Comparison of ENCODE assay signal across 22 cellular contexts in genomic region chr9:128532581-128532980, GRCh38. TPM values are rescaled to one million over a fixed set of nuclear protein-coding genes. Genes with fewer than 3 reads are reported as not detected.
DNase-seq lines count a peak whose midpoint lies in the region; ATAC-seq, FAIRE-seq and TF ChIP-seq lines count a peak whose summit lies in the region.
"Had no signal": no experiment of that assay in that cellular context is flagged by ENCODE, and none has a peak within 500 bp of the region (broad histone marks: within the 10 kb centered on the region; RNA-seq: fewer than 3 reads in every experiment).

No MANE protein-coding gene starts in this region.

- peaks cover 11% of the 10 kb centered on the region for H3K4me1 Mint-ChIP-seq in astrocyte (ENCODE audit: low read depth, unreplicated experiment)
- H3K4me1 Mint-ChIP-seq: CD8-positive, alpha-beta memory T cell had no signal

- no peaks in the 10 kb centered on the region for H3K9me2 ChIP-seq in PC-3 (replicated peaks; ENCODE audit: low read length)

- H3K4me1 ChIP-seq in cardiac muscle cell (ENCODE audit: low read depth) (peaks cover 5% of the 10 kb centered on the region), PC-3 (ENCODE audit: insufficient read depth, low read length) (peaks cover 12% of the 10 kb centered on the region), astrocyte (ENCODE audit: insufficient read depth, low read length) (peaks cover 12% of the 10 kb centered on the region), uterus (no peaks in the 10 kb centered on the region)
- H3K4me1 ChIP-seq: Peyer's patch had no signal

- DNase-seq in cardiac muscle cell (ENCODE audit: low read depth in 1 of 2, low spot score in 1 of 2), result peak in 1 of 2 donors; percentile 27
- DNase-seq in cardiac septum (ENCODE audit: low spot score), result no peak
- DNase-seq in PC-3, result no peak
- DNase-seq in astrocyte (ENCODE audit: low read depth), result no peak
- no peak for DNase-seq in H54 (ENCODE audit: insufficient read length, low spot score)
- no peak for DNase-seq in uterus
- no peak for DNase-seq in OCI-M1 (lab: John Stamatoyannopoulos, UW)
- DNase-seq: Calu3; CD8-positive, alpha-beta memory T cell; DMS153; GOT3; NCI-H1105; NCI-H146; NCI-H2029; NCI-H226; NCI-H510A treated with DMSO at 0.1 percent for 48 hours; NCI-H774; NK-92 treated with Interleukin-12 subunit alpha and Interleukin-12 subunit beta, amount 100 ng/mL, for 24 hours; Peyer's patch had no signal

- BruUV-seq in PC-3 (replicated peaks; lab: Mats Ljungman, UMichigan), result no TSS peak

- H3K4me2 ChIP-seq in PC-3 (ENCODE audit: low read length), result no peak overlapping the region
- no peak overlapping the region for H3K4me2 ChIP-seq in astrocyte (ENCODE audit: low read length)
- H3K4me2 ChIP-seq: KMS-11 had no signal

- CTCF ChIA-PET in PC-3 (lab: Charles Lee), result no interaction called here

- peaks cover 22% of the 10 kb centered on the region for H3K36me3 Mint-ChIP-seq in astrocyte (ENCODE audit: low read depth, unreplicated experiment)

- H3K27ac ChIP-seq in cardiac muscle cell (peak overlapping the region; percentile 87), PC-3 (ENCODE audit: low read length) (no peak overlapping the region), astrocyte (ENCODE audit: low read depth, low read length) (no peak overlapping the region), uterus (no peak overlapping the region)
- H3K27ac ChIP-seq: C4-2B, KMS-11, Peyer's patch had no signal

- H3K4me3 ChIP-seq in cardiac muscle cell (no peak overlapping the region), PC-3 (ENCODE audit: low read length) (no peak overlapping the region), astrocyte (ENCODE audit: insufficient read depth, low read depth, low read length) (no peak overlapping the region), uterus (no peak overlapping the region)
- H3K4me3 ChIP-seq: Peyer's patch had no signal

- intact Hi-C loops in cardiac septum (cut with DNase I) (no loop called here), PC-3 (cut with micrococcal nuclease) (no loop called here), uterus (cut with DNase I; ENCODE audit: low total_unique reads) (no loop called here)

- H3F3A ChIP-seq in PC-3 (ENCODE audit: low read length, unreplicated experiment), result no peaks in the 10 kb centered on the region

- H2AFZ ChIP-seq in PC-3 (ENCODE audit: low read length) (no peak overlapping the region), astrocyte (ENCODE audit: low read depth, low read length) (no peak overlapping the region)

- no peaks in the 10 kb centered on the region for H3K79me2 ChIP-seq in PC-3 (ENCODE audit: low read length)
- H3K79me2 ChIP-seq in astrocyte (ENCODE audit: insufficient read depth, low read length), result no peaks in the 10 kb centered on the region

- POLR2A ChIA-PET in PC-3 (lab: Charles Lee; ENCODE audit: unreplicated experiment), result interaction anchor here (0.6 kb wide), 2 partner anchors 19 to 103 kb away, joined by 3 to 6 read pairs; no protein-coding TSS in a partner anchor

- H4K20me1 ChIP-seq in PC-3 (ENCODE audit: low read length), result no peaks in the 10 kb centered on the region
- no peaks in the 10 kb centered on the region for H4K20me1 ChIP-seq in astrocyte (ENCODE audit: insufficient read depth, low read length)

- TF ChIP-seq POLR2A in H54 (IDR thresholded peaks at IDR 0.05; ENCODE audit: low read depth, low read length) (no peak), uterus (IDR thresholded peaks at IDR 0.05) (no peak)

- ATAC-seq in PC-3, result peak; percentile 16; the same call in 1 of the 2 replicates

- TF ChIP-seq CTCF in cardiac muscle cell (IDR thresholded peaks at IDR 0.05; ENCODE audit: low read depth, low read length) (no peak), PC-3 (conservative IDR thresholded peaks at IDR 0.05; ENCODE audit: low read depth, low read length) (no peak), astrocyte (IDR thresholded peaks at IDR 0.05; ENCODE audit: insufficient read depth, low read depth, low read length) (no peak), uterus (IDR thresholded peaks at IDR 0.05) (no peak)

- H3K27me3 ChIP-seq in cardiac muscle cell (no peaks in the 10 kb centered on the region), PC-3 (ENCODE audit: low read length) (no peaks in the 10 kb centered on the region), astrocyte (ENCODE audit: insufficient read depth, low read length) (no peaks in the 10 kb centered on the region), uterus (no peaks in the 10 kb centered on the region)
- H3K27me3 ChIP-seq: Peyer's patch had no signal

- H3K27ac Mint-ChIP-seq in astrocyte (ENCODE audit: unreplicated experiment), result peak overlapping the region; percentile 5

- H3K9ac ChIP-seq in PC-3 (ENCODE audit: low read length), result no peak overlapping the region
- no peak overlapping the region for H3K9ac ChIP-seq in astrocyte (ENCODE audit: low read length)
- H3K9ac ChIP-seq: KMS-11 had no signal

- no peaks in the 10 kb centered on the region for H3K9me3 Mint-ChIP-seq in astrocyte (ENCODE audit: unreplicated experiment)
- H3K9me3 Mint-ChIP-seq: CD8-positive, alpha-beta memory T cell had no signal

- H3K36me3 ChIP-seq in cardiac muscle cell (peaks cover 12% of the 10 kb centered on the region), PC-3 (ENCODE audit: low read depth, low read length) (no peaks in the 10 kb centered on the region), astrocyte (ENCODE audit: insufficient read depth, low read length) (peaks cover 16% of the 10 kb centered on the region), uterus (no peaks in the 10 kb centered on the region)

- H3K4me3 Mint-ChIP-seq in astrocyte (ENCODE audit: unreplicated experiment), result no peak overlapping the region
- H3K4me3 Mint-ChIP-seq: CD8-positive, alpha-beta memory T cell had no signal

- FAIRE-seq in astrocyte (lab: Jason Lieb, UNC), result no peak
- no peak for FAIRE-seq in H54 (lab: Jason Lieb, UNC)
- FAIRE-seq: HTR-8/SVneo had no signal

- no peaks in the 10 kb centered on the region for H3K9me3 ChIP-seq in cardiac muscle cell (ENCODE audit: low read depth)
- H3K9me3 ChIP-seq in PC-3 (ENCODE audit: low read length), result no peaks in the 10 kb centered on the region
- no peaks in the 10 kb centered on the region for H3K9me3 ChIP-seq in astrocyte (ENCODE audit: insufficient read depth, low read depth, low read length)
- H3K9me3 ChIP-seq in uterus, result no peaks in the 10 kb centered on the region
- H3K9me3 ChIP-seq: Peyer's patch had no signal

- H3K27me3 Mint-ChIP-seq in astrocyte (ENCODE audit: low read depth, unreplicated experiment), result no peaks in the 10 kb centered on the region
- H3K27me3 Mint-ChIP-seq: CD8-positive, alpha-beta memory T cell had no signal

RNA-seq across cellular contexts. Expression of gene SPTAN1, which starts 19.8 kb away (rescaled TPM):
- total RNA-seq in cardiac muscle cell (207 and 227 TPM in 2 replicates), cardiac septum (380 TPM), PC-3 (2014; rRNA removed) (221 and 251 TPM in 2 replicates), astrocyte (523 and 604 TPM in 2 replicates), uterus (100 to 1,000 TPM; 244 to 521 (median 335) TPM)
- polyA plus RNA-seq in cardiac muscle cell, result 118 TPM in 2 replicates

RNA-seq across cellular contexts. Expression of gene GLE1, which starts 28.1 kb away (rescaled TPM):
- total RNA-seq in cardiac muscle cell, result 20.6 and 22.4 TPM in 2 replicates
- 16.3 and 28.4 TPM in 2 replicates for polyA plus RNA-seq in cardiac muscle cell
- 20.2 TPM for total RNA-seq in cardiac septum
- 27.0 and 39.0 TPM in 2 replicates for total RNA-seq in PC-3 (2014; rRNA removed)
- 15.0 and 17.5 TPM in 2 replicates for total RNA-seq in astrocyte
- total RNA-seq in uterus, result 10 to 100 TPM in 3 of 4 donors, 1 to 10 TPM in 1; 3.3 to 25.5 (median 16.4) TPM
